9 cellular contexts compared by ENCODE assay signal in genomic region chr2:170822292-170822884, GRCh38. TPM values are rescaled to one million over a fixed set of nuclear protein-coding genes. Genes with fewer than 3 reads are reported as not detected.
DNase-seq lines count a peak whose midpoint lies in the region; ATAC-seq, FAIRE-seq and TF ChIP-seq lines count a peak whose summit lies in the region.
"Had no signal": no experiment of that assay in that cellular context is flagged by ENCODE, and none has a peak within 500 bp of the region (broad histone marks: within the 10 kb centered on the region; RNA-seq: fewer than 3 reads in every experiment).

No MANE protein-coding gene starts in this region.

- H3K4me2 ChIP-seq in H1 (ENCODE audit: insufficient read depth in 1 of 2, low read depth in 2 of 2, low read length in 2 of 2), result peak overlapping the region; percentile 76 to 99

- peak in 1 of 5 donors; percentile 51 for DNase-seq in CD8-positive, alpha-beta memory T cell
- DNase-seq in T-cell (peak in 6 of 34 experiments; percentile 17 to 35 (median 29)), H1 (ENCODE audit: low read depth in 1 of 2, low spot score in 2 of 2) (peak in 1 of 2 experiments; percentile 82), osteocyte (ENCODE audit: extremely low spot score, unreplicated experiment) (no peak), NCI-H524 treated with DMSO at 0.1 percent for 48 hours (lab: John Stamatoyannopoulos, UW) (no peak)
- no peak for DNase-seq in effector CD8-positive, alpha-beta T cell (lab: John Stamatoyannopoulos, UW)

- H3K23me2 ChIP-seq in H1 (ENCODE audit: low read depth, low read length), result peaks cover 23% of the 10 kb centered on the region

- no peak overlapping the region for H2BK5ac ChIP-seq in H1 (ENCODE audit: low read depth, low read length)

- peaks cover 57% of the 10 kb centered on the region for H3K4me1 ChIP-seq in CD8-positive, alpha-beta memory T cell (ENCODE audit: insufficient read depth, low read length)
- peaks cover 8 to 51% (median 32%) of the 10 kb centered on the region in 4 experiments for H3K4me1 ChIP-seq in H1 (replicated peaks in 1 of 4; ENCODE audit: control insufficient read depth in 3 of 4, insufficient read depth in 4 of 4, low read length in 3 of 4)

- POLR2A ChIA-PET in CD8-positive, alpha-beta memory T cell (lab: Charles Lee), result no interaction called here
- POLR2A ChIA-PET in T-cell (lab: Charles Lee), result no interaction called here
- POLR2A ChIA-PET in H1 (lab: Charles Lee; ENCODE audit: partially characterized antibody), result no interaction called here

- H3K56ac ChIP-seq in H1 (replicated peaks; ENCODE audit: insufficient read length, low read depth, low read length), result no peak overlapping the region

- no peak overlapping the region for H4K5ac ChIP-seq in H1 (ENCODE audit: insufficient read length, low read depth, low read length)

- peak; percentile 41 to 51 (median 46) for ATAC-seq in T-cell (replicated peaks in 1 of 4)
- no peak for ATAC-seq in GM18511 (IDR thresholded peaks at IDR 0.05; ENCODE audit: unreplicated experiment)
- ATAC-seq in HG02852 (IDR thresholded peaks at IDR 0.05; ENCODE audit: unreplicated experiment), result no peak

- peaks cover 46 to 61% (median 55%) of the 10 kb centered on the region in 3 donors for H3K4me1 Mint-ChIP-seq in CD8-positive, alpha-beta memory T cell
- H3K4me1 Mint-ChIP-seq in T-cell, result peaks cover 46 to 55% (median 49%) of the 10 kb centered on the region in 3 donors
- peaks cover 37% of the 10 kb centered on the region for H3K4me1 Mint-ChIP-seq in osteocyte (ENCODE audit: unreplicated experiment)

- peak overlapping the region in 2 of 8 donors; percentile 36 to 68 for H3K27ac Mint-ChIP-seq in CD8-positive, alpha-beta memory T cell
- no peak overlapping the region for H3K27ac Mint-ChIP-seq in T-cell
- no peak overlapping the region for H3K27ac Mint-ChIP-seq in osteocyte (ENCODE audit: unreplicated experiment)

- no peak overlapping the region for H4K91ac ChIP-seq in H1 (replicated peaks; ENCODE audit: insufficient read length, low read length)

- no peaks in the 10 kb centered on the region for H3K79me2 ChIP-seq in H1 (ENCODE audit: control insufficient read depth in 1 of 2, insufficient read depth in 2 of 2, low read length in 2 of 2)

- FAIRE-seq in H1 (lab: Jason Lieb, UNC), result no peak

- H3K23ac ChIP-seq in H1 (ENCODE audit: insufficient read length), result no peak overlapping the region

- TF ChIP-seq RAD21 in H1 (IDR thresholded peaks at IDR 0.05 in 1 of 2, conservative IDR thresholded peaks at IDR 0.05 in 1 of 2; ENCODE audit: low read depth in 2 of 2, low read length in 2 of 2), result peak; percentile 39 to 63; a peak in 3 of 4 replicates

- H3K9ac ChIP-seq in H1 (replicated peaks in 1 of 4; ENCODE audit: extremely low read depth in 1 of 4, low read depth in 3 of 4, low read length in 3 of 4), result no peak overlapping the region; a peak in 1 of 7 replicates

- peak in 2 of 3 experiments; percentile 49 to 58; a peak in 3 of 4 replicates for TF ChIP-seq CTCF in H1 (IDR thresholded peaks at IDR 0.05; ENCODE audit: control extremely low read depth in 1 of 3, insufficient read depth in 1 of 3, low read depth in 1 of 3, low read length in 3 of 3)
- peak; percentile 24 for TF ChIP-seq CTCF in osteocyte (IDR thresholded peaks at IDR 0.05)

- no peak overlapping the region for H2BK120ac ChIP-seq in H1 (replicated peaks; ENCODE audit: low read depth, low read length)

- H3K4ac ChIP-seq in H1 (replicated peaks; ENCODE audit: insufficient read length, low read depth, low read length), result no peak overlapping the region

- TF ChIP-seq EP300 in H1 (IDR thresholded peaks at IDR 0.05; ENCODE audit: borderline replicate concordance in 1 of 2, low read depth in 2 of 2, low read length in 2 of 2), result no peak

- CTCF ChIA-PET in CD8-positive, alpha-beta memory T cell (lab: Charles Lee), result interaction anchor here (0.9 to 3.7 kb wide), 6 partner anchors 10 to 452 kb away, joined by 3 to 21 read pairs (median 4); no protein-coding TSS in a partner anchor
- CTCF ChIA-PET in T-cell (lab: Charles Lee), result no interaction called here
- CTCF ChIA-PET in H1 (lab: Charles Lee; ENCODE audit: partially characterized antibody), result interaction anchor here (0.5 to 2.4 kb wide), 16 partner anchors 8 to 598 kb away, joined by 3 to 6 read pairs (median 3); no protein-coding TSS in a partner anchor

- H2AFZ ChIP-seq in H1 (ENCODE audit: low read length), result no peak overlapping the region

- no peak overlapping the region for H4K8ac ChIP-seq in H1 (ENCODE audit: extremely low read depth, insufficient read depth, low read length)

- TF ChIP-seq POLR2A in H1 (IDR thresholded peaks at IDR 0.05; ENCODE audit: control extremely low read depth in 1 of 2, low read depth in 2 of 2, low read length in 2 of 2), result no peak

- H3K27me3 Mint-ChIP-seq in CD8-positive, alpha-beta memory T cell, result peaks cover 80 to 83% of the 10 kb centered on the region in 2 donors
- H3K27me3 Mint-ChIP-seq in T-cell, result peaks cover 76 to 91% of the 10 kb centered on the region in 2 donors
- H3K27me3 Mint-ChIP-seq in osteocyte (ENCODE audit: unreplicated experiment), result peaks cover 90% of the 10 kb centered on the region

- WGBS in H1 (ENCODE audit: extremely low coverage in 1 of 2, insufficient coverage in 1 of 2, insufficient read length in 1 of 2, insufficient replicate concordance in 2 of 2, low coverage in 1 of 2, low lambda C conversion rate in 2 of 2, missing lambda C conversion rate in 1 of 2), 2 experiments, result 3% methylated on average over 38 of the region's 38 CpGs; no CpG with 5 or more reads in 1 of the 2 experiments

- peaks cover 54% of the 10 kb centered on the region for H3K27me3 ChIP-seq in CD8-positive, alpha-beta memory T cell (ENCODE audit: insufficient read depth, low read length, poor library complexity, severe bottlenecking)
- peaks cover 62 to 93% (median 88%) of the 10 kb centered on the region in 4 experiments for H3K27me3 ChIP-seq in H1 (replicated peaks in 1 of 4; ENCODE audit: control insufficient read depth in 3 of 4, extremely low read depth in 1 of 4, insufficient read depth in 3 of 4, low read length in 3 of 4)

- H3K4me3 ChIP-seq in CD8-positive, alpha-beta memory T cell (ENCODE audit: low read length), result no peak overlapping the region
- H3K4me3 ChIP-seq in H1 (ENCODE audit: extremely low read depth in 1 of 4, insufficient read depth in 2 of 4, low read depth in 3 of 4, low read length in 4 of 4), result peak overlapping the region; percentile 16 to 64 (median 59); a peak in 7 of 8 replicates

- H3K18ac ChIP-seq in H1 (ENCODE audit: extremely low read depth, low read length), result no peak overlapping the region; the same call in 1 of the 2 replicates

- 0 out of 2 replicates have a peak overlapping the region, but pooled peaks have one; percentile 32 for H2BK20ac ChIP-seq in H1 (ENCODE audit: low read length)

- H3K9me3 ChIP-seq in CD8-positive, alpha-beta memory T cell (ENCODE audit: low read length), result no peaks in the 10 kb centered on the region
- H3K9me3 ChIP-seq in H1 (ENCODE audit: insufficient read depth in 2 of 2, low read depth in 1 of 2, low read length in 1 of 2), result no peaks in the 10 kb centered on the region

- H3K9me3 Mint-ChIP-seq in CD8-positive, alpha-beta memory T cell, result peaks cover 0 to 8% (median 0%) of the 10 kb centered on the region in 5 donors
- H3K9me3 Mint-ChIP-seq in T-cell, result no peaks in the 10 kb centered on the region
- no peaks in the 10 kb centered on the region for H3K9me3 Mint-ChIP-seq in osteocyte (ENCODE audit: unreplicated experiment)

- no peak overlapping the region for H3K27ac ChIP-seq in CD8-positive, alpha-beta memory T cell (ENCODE audit: low read depth, low read length)
- H3K27ac ChIP-seq in H1 (ENCODE audit: low read depth, low read length), result no peak overlapping the region
- H3K27ac ChIP-seq: VCaP had no signal

- no peaks in the 10 kb centered on the region for H3K36me3 Mint-ChIP-seq in CD8-positive, alpha-beta memory T cell
- no peaks in the 10 kb centered on the region for H3K36me3 Mint-ChIP-seq in T-cell
- no peaks in the 10 kb centered on the region for H3K36me3 Mint-ChIP-seq in osteocyte (ENCODE audit: unreplicated experiment)

- no peak overlapping the region; the same call in 1 of the 2 replicates for H2BK15ac ChIP-seq in H1 (ENCODE audit: low read length)

- H3K36me3 ChIP-seq in CD8-positive, alpha-beta memory T cell (ENCODE audit: insufficient read depth, low read length), result no peaks in the 10 kb centered on the region
- H3K36me3 ChIP-seq in H1 (ENCODE audit: control insufficient read depth in 2 of 4, insufficient read depth in 4 of 4, low read length in 3 of 4), result no peaks in the 10 kb centered on the region; a peak in 1 of 8 replicates

- no peak overlapping the region for H2BK12ac ChIP-seq in H1 (ENCODE audit: low read depth, low read length)

- H3K4me3 Mint-ChIP-seq in CD8-positive, alpha-beta memory T cell, result peak overlapping the region; percentile 44 to 94 (median 82)
- H3K4me3 Mint-ChIP-seq in T-cell (peak overlapping the region; percentile 61 to 87 (median 62)), osteocyte (ENCODE audit: unreplicated experiment) (peak overlapping the region; percentile 58)

- peaks cover 0 to 3% of the 10 kb centered on the region in 2 experiments for H4K20me1 ChIP-seq in H1 (replicated peaks in 1 of 2; ENCODE audit: control insufficient read depth in 1 of 2, insufficient read depth in 2 of 2, low read length in 2 of 2)

- no peak overlapping the region for H2AK5ac ChIP-seq in H1 (ENCODE audit: low read depth, low read length)

- H3K14ac ChIP-seq in H1 (ENCODE audit: insufficient read length), result no peak overlapping the region

- no peaks in the 10 kb centered on the region for H3K79me1 ChIP-seq in H1 (ENCODE audit: low read depth, low read length)

RNA-seq across cellular contexts. Expression of gene GAD1, which starts 5.7 kb away (rescaled TPM):
- total RNA-seq in CD8-positive, alpha-beta memory T cell, result 1 to 10 TPM in 1 of 2 experiments, under 1 TPM in 1; 0.55 to 1.0 TPM
- polyA plus RNA-seq in CD8-positive, alpha-beta memory T cell, result not detected
- total RNA-seq in T-cell (under 1 TPM in 1 of 5 donors, not detected in 4; 0.09 TPM), osteocyte (not detected in 2 replicates)
- 0.34 and 0.65 TPM in 2 replicates for total RNA-seq in H1 (2021; fragmentation: NEBNext Ultra II Directional; extraction: Animal tissue kit (Norgen Biotek cat#: 25700))
- polyA plus RNA-seq in H1 (2011; rRNA removed), result 1.0 and 1.1 TPM in 2 replicates
- polyA plus RNA-seq in H1 (2011; cell fraction: cytosol; rRNA removed), result 0.87 TPM
- polyA plus RNA-seq in H1 (2011; cell fraction: nucleus; rRNA removed), result 2.7 TPM
- polyA plus RNA-seq in H1 (2012, experiment 1 of 2), result 1.0 to 1.8 TPM (median 1.4 TPM) in 4 replicates
- polyA plus RNA-seq in H1 (2012, experiment 2 of 2), result 1.4 TPM
- 0.22 TPM for polyA plus RNA-seq in H1 (2013, experiment 1 of 2)
- polyA plus RNA-seq in H1 (2013, experiment 2 of 2), result 0.18 TPM
- 0.38 and 1.2 TPM in 2 replicates for polyA minus RNA-seq in H1 (2011; rRNA and poly(A)+ RNA removed)
- polyA minus RNA-seq in H1 (2011; cell fraction: cytosol; rRNA and poly(A)+ RNA removed), result not detected
- 1.9 TPM for polyA minus RNA-seq in H1 (2011; cell fraction: nucleus; rRNA and poly(A)+ RNA removed)

RNA-seq across cellular contexts. Expression of gene ERICH2, which starts 52.2 kb away (rescaled TPM):
- not detected for total RNA-seq in CD8-positive, alpha-beta memory T cell
- polyA plus RNA-seq in CD8-positive, alpha-beta memory T cell, result not detected
- not detected for total RNA-seq in T-cell
- 2.0 and 2.1 TPM in 2 replicates for total RNA-seq in H1 (2021; fragmentation: NEBNext Ultra II Directional; extraction: Animal tissue kit (Norgen Biotek cat#: 25700))
- 0.20 TPM in 1 of 2 replicates, not detected in the other for polyA plus RNA-seq in H1 (2011; rRNA removed)
- not detected for polyA plus RNA-seq in H1 (2011; cell fraction: cytosol; rRNA removed)
- not detected for polyA plus RNA-seq in H1 (2011; cell fraction: nucleus; rRNA removed)
- 0.66 to 2.6 TPM (median 1.9 TPM) in 4 replicates for polyA plus RNA-seq in H1 (2012, experiment 1 of 2)
- polyA plus RNA-seq in H1 (2012, experiment 2 of 2), result 0.96 TPM
- polyA plus RNA-seq in H1 (2013, experiment 1 of 2), result 1.5 TPM
- 1.4 TPM for polyA plus RNA-seq in H1 (2013, experiment 2 of 2)
- polyA minus RNA-seq in H1 (2011; rRNA and poly(A)+ RNA removed), result not detected in 2 replicates
- polyA minus RNA-seq in H1 (2011; cell fraction: cytosol; rRNA and poly(A)+ RNA removed), result not detected
- polyA minus RNA-seq in H1 (2011; cell fraction: nucleus; rRNA and poly(A)+ RNA removed), result not detected
- not detected in 2 replicates for total RNA-seq in osteocyte

Comparison
In these comparisons a context has a peak if more than half of its experiments do, and no peak if none do; other contexts are left out.
1. ATAC-seq: peak in T-cell (4 of 4); none in GM18511 (single experiment) and HG02852 (single experiment).
2. CTCF ChIA-PET loops: an anchor here in CD8-positive, alpha-beta memory T cell (0.9 to 3.7 kb wide) and H1 (0.5 to 2.4 kb wide); none called in T-cell.
3. Peak in every context shown above with its lines, with median percentiles within 50 percentile points of each other: H3K4me3 Mint-ChIP-seq.